In genomic region chr7:91264083-91264923, GRCh38 we compare ENCODE assay signal across 8 cellular contexts. TPM values are rescaled to one million over a fixed set of nuclear protein-coding genes. Genes with fewer than 3 reads are reported as not detected.
DNase-seq lines count a peak whose midpoint lies in the region; ATAC-seq and TF ChIP-seq lines count a peak whose summit lies in the region.

FZD1 (plus strand) TSS chr7:91264433; CDS start chr7:91264881, 448 bp downstream.

- H3K79me2 ChIP-seq in HCT116 (ENCODE audit: insufficient read depth, low read length) (no peaks in the 10 kb centered on the region), Loucy (ENCODE audit: insufficient read depth, low read length) (no peaks in the 10 kb centered on the region), trophoblast cell (ENCODE audit: control insufficient read depth, insufficient read depth, low read length, poor library complexity) (peaks cover 2% of the 10 kb centered on the region)

- H2BK12ac ChIP-seq in trophoblast cell (ENCODE audit: low read length): peak within 1 kb of the TSS; percentile 8

- intact Hi-C loops in HCT116 (cut with micrococcal nuclease) (no loop called here), left ventricle myocardium inferior (cut with micrococcal nuclease) (loop anchor here (10.0 kb wide), 1 partner anchor 180 kb away; no protein-coding TSS in a partner anchor), aorta (cut with DNase I) (loop anchor here (5.0 to 10.0 kb wide), 4 partner anchors 177 to 370 kb away; no protein-coding TSS in a partner anchor)

- H2AFZ ChIP-seq in HCT116 (ENCODE audit: low read depth, low read length, poor library complexity, severe bottlenecking): peak within 1 kb of the TSS; percentile 86
- peak within 1 kb of the TSS; percentile 96 for H2AFZ ChIP-seq in Loucy (ENCODE audit: low read length)
- H2AFZ ChIP-seq in trophoblast cell (ENCODE audit: insufficient read depth, low read length, poor library complexity): peak within 1 kb of the TSS; percentile 88

- H3K4me1 ChIP-seq in HCT116 (ENCODE audit: control insufficient read depth in 1 of 2, insufficient read depth in 2 of 2, low read length in 2 of 2): peaks cover 3 to 15% of the 10 kb centered on the region in 2 experiments; a peak in 3 of 4 replicates
- H3K4me1 ChIP-seq in Loucy (ENCODE audit: insufficient read depth, low read length, poor library complexity, severe bottlenecking): peaks cover 9% of the 10 kb centered on the region
- peaks cover 54% of the 10 kb centered on the region for H3K4me1 ChIP-seq in left ventricle myocardium inferior
- H3K4me1 ChIP-seq in trophoblast cell (ENCODE audit: control insufficient read depth in 1 of 2, insufficient read depth in 2 of 2, low read length in 2 of 2): peaks cover 17 to 23% of the 10 kb centered on the region in 2 experiments
- no peaks in the 10 kb centered on the region for H3K4me1 ChIP-seq in aorta (ENCODE audit: control insufficient read depth in 1 of 2, insufficient read depth in 2 of 2, low read length in 2 of 2)

- peak within 1 kb of the TSS; percentile 65 for H2BK5ac ChIP-seq in trophoblast cell (ENCODE audit: low read depth, low read length, poor library complexity)

- peaks cover 25% of the 10 kb centered on the region for H3K27me3 ChIP-seq in HCT116 (ENCODE audit: insufficient read depth, low read length)
- peaks cover 18% of the 10 kb centered on the region for H3K27me3 ChIP-seq in Loucy (ENCODE audit: insufficient read depth, low read length, poor library complexity, severe bottlenecking)
- no peaks in the 10 kb centered on the region for H3K27me3 ChIP-seq in left ventricle myocardium inferior (ENCODE audit: low read depth)
- peaks cover 21% of the 10 kb centered on the region for H3K27me3 ChIP-seq in trophoblast cell (ENCODE audit: insufficient read depth, low read length)
- H3K27me3 ChIP-seq in aorta (ENCODE audit: control insufficient read depth in 1 of 2, insufficient read depth in 2 of 2, low read length in 1 of 2): no peaks in the 10 kb centered on the region

- 0 out of 2 replicates have a peak, but pooled peaks have one; percentile 26 for TF ChIP-seq RAD21 in HCT116 (IDR thresholded peaks at IDR 0.05; ENCODE audit: low read depth)

- H3K4me2 ChIP-seq in HCT116 (ENCODE audit: low read length): peak within 1 kb of the TSS; percentile 82
- peak within 1 kb of the TSS; percentile 75 for H3K4me2 ChIP-seq in Loucy (ENCODE audit: low read depth, low read length, poor library complexity, severe bottlenecking)
- H3K4me2 ChIP-seq in trophoblast cell (ENCODE audit: low read length): peak within 1 kb of the TSS; percentile 94

- H3K4me3 ChIP-seq in GM08714 (ENCODE audit: low read length) (peak within 1 kb of the TSS; percentile 72), HCT116 (replicated peaks in 1 of 2; ENCODE audit: low read depth in 1 of 2, low read length in 2 of 2) (peak within 1 kb of the TSS; percentile 45 to 69), Loucy (ENCODE audit: low read length, poor library complexity, severe bottlenecking) (peak within 1 kb of the TSS; percentile 77), left ventricle myocardium inferior (peak within 1 kb of the TSS; percentile 77), trophoblast cell (ENCODE audit: low read depth, low read length) (peak within 1 kb of the TSS; percentile 84), aorta (ENCODE audit: low read length in 2 of 2) (peak within 1 kb of the TSS; percentile 79 to 92)

- peak within 1 kb of the TSS; percentile 49 for H4K91ac ChIP-seq in trophoblast cell (ENCODE audit: low read depth, low read length)

- peak within 1 kb of the TSS; percentile 62 for H3K9ac ChIP-seq in HCT116 (ENCODE audit: low read length)
- H3K9ac ChIP-seq in Loucy (ENCODE audit: low read depth, low read length, poor library complexity, severe bottlenecking): peak within 1 kb of the TSS; percentile 61
- peak within 1 kb of the TSS; percentile 5 for H3K9ac ChIP-seq in trophoblast cell (ENCODE audit: low read length)

- H2BK120ac ChIP-seq in trophoblast cell (ENCODE audit: insufficient read depth, low read length, poor library complexity): peak within 1 kb of the TSS; percentile 16

- H3K4ac ChIP-seq in trophoblast cell (ENCODE audit: low read depth, low read length): no peak within 1 kb of the TSS

- TF ChIP-seq POLR2A in HCT116 (IDR thresholded peaks at IDR 0.05; ENCODE audit: borderline replicate concordance, extremely low read depth, insufficient read depth, insufficient read length): peak; percentile 41

- H3K27ac ChIP-seq in HCT116 (ENCODE audit: low read depth, low read length): peak within 1 kb of the TSS; percentile 83
- H3K27ac ChIP-seq in left ventricle myocardium inferior (replicated peaks): peak within 1 kb of the TSS; percentile 98
- peak within 1 kb of the TSS; percentile 81 for H3K27ac ChIP-seq in trophoblast cell (ENCODE audit: low read depth, low read length)
- H3K27ac ChIP-seq in aorta (ENCODE audit: low read depth in 1 of 2, low read length in 2 of 2): peak within 1 kb of the TSS; percentile 72 to 74

- RAD21 ChIA-PET in HCT116 (lab: Charles Lee; ENCODE audit: low non-redundant PET in 1 of 2, low total read pairs in 2 of 2, uncharacterized antibody in 2 of 2, unreplicated experiment in 2 of 2): no interaction called here

- H3K14ac ChIP-seq in trophoblast cell (ENCODE audit: low read length): peak within 1 kb of the TSS; percentile 75

- H3K36me3 ChIP-seq in HCT116 (ENCODE audit: control insufficient read depth in 1 of 2, insufficient read depth in 2 of 2, low read length in 2 of 2): no peaks in the 10 kb centered on the region
- no peaks in the 10 kb centered on the region for H3K36me3 ChIP-seq in Loucy (ENCODE audit: insufficient read depth, low read length)
- H3K36me3 ChIP-seq in left ventricle myocardium inferior: no peaks in the 10 kb centered on the region
- H3K36me3 ChIP-seq in trophoblast cell (ENCODE audit: control insufficient read depth in 1 of 2, insufficient read depth in 2 of 2, low read length in 2 of 2): no peaks in the 10 kb centered on the region
- no peaks in the 10 kb centered on the region for H3K36me3 ChIP-seq in aorta (ENCODE audit: control insufficient read depth in 1 of 2, insufficient read depth in 2 of 2, low read length in 1 of 2)

- no peaks in the 10 kb centered on the region for H3K9me2 ChIP-seq in HCT116 (ENCODE audit: insufficient read depth)
- no peaks in the 10 kb centered on the region for H3K9me2 ChIP-seq in Loucy (replicated peaks; ENCODE audit: low read depth, low read length)

- CTCF ChIA-PET in HCT116 (lab: Charles Lee): no interaction called here

- WGBS in trophoblast cell (ENCODE audit: extremely low coverage, insufficient coverage, insufficient read length): no CpG with 5 or more reads among the region's 89 CpGs
- 0 to 1% methylated on average over 74 to 89 of the region's 89 CpGs for WGBS in aorta, 2 donors

- H3K9me3 ChIP-seq in HCT116 (ENCODE audit: control insufficient read depth in 1 of 2, insufficient read depth in 1 of 2, low read depth in 1 of 2, low read length in 2 of 2) (no peaks in the 10 kb centered on the region), Loucy (ENCODE audit: insufficient read depth, low read depth, low read length) (no peaks in the 10 kb centered on the region), left ventricle myocardium inferior (replicated peaks) (no peaks in the 10 kb centered on the region), trophoblast cell (ENCODE audit: insufficient read depth, low read depth, low read length) (peaks cover 11% of the 10 kb centered on the region), aorta (ENCODE audit: control insufficient read depth, low read length) (no peaks in the 10 kb centered on the region)

- H4K20me1 ChIP-seq in HCT116 (ENCODE audit: insufficient read depth): no peaks in the 10 kb centered on the region
- no peaks in the 10 kb centered on the region for H4K20me1 ChIP-seq in Loucy (ENCODE audit: insufficient read depth, low read length, poor library complexity, severe bottlenecking)

- peak within 1 kb of the TSS; percentile 96 for H3K23ac ChIP-seq in trophoblast cell (ENCODE audit: low read length)

- DNase-seq in HCT116 (ENCODE audit: low read depth, low spot score): peak; percentile 95
- peak; percentile 98 for DNase-seq in RPMI8226
- DNase-seq in amygdala (lab: John Stamatoyannopoulos, UW): peak; percentile 61 to 98 (median 92)
- peak; percentile 96 for DNase-seq in left ventricle myocardium inferior
- peak; percentile 98 for DNase-seq in trophoblast cell
- peak; percentile 98 to 99 for DNase-seq in aorta

- TF ChIP-seq CTCF in HCT116 (IDR thresholded peaks at IDR 0.05 in 2 of 3, conservative IDR thresholded peaks at IDR 0.05 in 1 of 3; ENCODE audit: borderline replicate concordance in 1 of 3, insufficient read depth in 1 of 3, low read depth in 2 of 3, low read length in 2 of 3) (no peak), Loucy (conservative IDR thresholded peaks at IDR 0.05; ENCODE audit: low read length) (no peak), left ventricle myocardium inferior (IDR thresholded peaks at IDR 0.05; ENCODE audit: borderline replicate concordance) (no peak)

- H3K18ac ChIP-seq in trophoblast cell (ENCODE audit: low read length): peak within 1 kb of the TSS; percentile 86

- H3F3A ChIP-seq in Loucy (ENCODE audit: low read depth): no peaks in the 10 kb centered on the region

- POLR2A ChIA-PET in HCT116 (lab: Charles Lee): no interaction called here

- H4K8ac ChIP-seq in trophoblast cell (ENCODE audit: low read depth, low read length): peak within 1 kb of the TSS; percentile 71

- H4K12ac ChIP-seq in trophoblast cell (ENCODE audit: low read depth, low read length): no peak within 1 kb of the TSS

- H3K79me1 ChIP-seq in trophoblast cell (ENCODE audit: low read length): peaks cover 5% of the 10 kb centered on the region

- H2AK5ac ChIP-seq in trophoblast cell (ENCODE audit: low read length): no peak within 1 kb of the TSS

- BruUV-seq in HCT116 (replicated peaks; lab: Mats Ljungman, UMichigan): no TSS peak

- peak; percentile 92 for ATAC-seq in HCT116
- peak; percentile 94 for ATAC-seq in aorta (ENCODE audit: low FRiP score)

TF ChIP-seq in HCT116, 20 proteins besides CTCF, POLR2A, EP300 and RAD21 (continues in another document):
- TF ChIP-seq EZH2 (IDR thresholded peaks at IDR 0.05): no peak
- TF ChIP-seq, protein P1, sequence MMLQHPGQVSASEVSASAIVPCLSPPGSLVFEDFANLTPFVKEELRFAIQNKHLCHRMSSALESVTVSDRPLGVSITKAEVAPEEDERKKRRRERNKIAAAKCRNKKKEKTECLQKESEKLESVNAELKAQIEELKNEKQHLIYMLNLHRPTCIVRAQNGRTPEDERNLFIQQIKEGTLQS (IDR thresholded peaks at IDR 0.05): no peak
- no peak; the same call in 1 of the 2 replicates for TF ChIP-seq CEBPB (IDR thresholded peaks at IDR 0.05; ENCODE audit: low read depth)
- TF ChIP-seq ELF1 (IDR thresholded peaks at IDR 0.05; ENCODE audit: borderline replicate concordance, low read depth): no peak
- TF ChIP-seq YY1 (IDR thresholded peaks at IDR 0.05; ENCODE audit: extremely low read depth, insufficient replicate concordance, low read depth, low read length): peak; percentile 83
- TF ChIP-seq ZNF274 (IDR thresholded peaks at IDR 0.05; ENCODE audit: low read depth, low read length): no peak
- TF ChIP-seq CBX3 (IDR thresholded peaks at IDR 0.05; ENCODE audit: low read depth): peak; percentile 98

RNA-seq across cellular contexts. Expression of gene FZD1, which starts in this region (rescaled TPM):
- total RNA-seq in HCT116 (2021; ENCODE audit: unreplicated experiment) (3.7 TPM), left ventricle myocardium inferior (14.1 TPM), aorta (10 to 100 TPM; 38.5 to 49.2 TPM)
- 1.5 and 1.7 TPM in 2 replicates for polyA plus RNA-seq in HCT116 (2012)
- polyA plus RNA-seq in trophoblast cell (2013): 3.5 and 3.6 TPM in 2 replicates
- polyA plus RNA-seq in aorta: 10 to 100 TPM in 1 of 2 donors, 1 to 10 TPM in 1; 8.8 to 16.1 TPM

Comparison
In these comparisons a context has a peak if more than half of its experiments do, and no peak if none do; other contexts are left out.
1. Peak in every context shown above with its lines: DNase-seq, ATAC-seq, H3K4me3 ChIP-seq and H3K27ac ChIP-seq.
2. H3K9ac ChIP-seq: peak in every context shown above with its lines; median percentile 62 in HCT116; 61 in Loucy; 5 in trophoblast cell.